Comparison of ENCODE assay signal across 22 cellular contexts in genomic region chr5:26193626-26194025, GRCh38.
"Had no signal": no experiment of that assay in that cellular context is flagged by ENCODE, and none has a peak within 500 bp of the region (broad histone marks: within the 10 kb centered on the region; RNA-seq: fewer than 3 reads in every experiment).

No MANE protein-coding gene starts in this region.

- H3K4me1 ChIP-seq: esophagus muscularis mucosa, foreskin keratinocyte, gastroesophageal sphincter, heart left ventricle, left lung, lower lobe of right lung had no signal

- H2AFZ ChIP-seq: hepatocyte had no signal

- ATAC-seq: foreskin keratinocyte, gastroesophageal sphincter, heart left ventricle, left cardiac atrium, left lung, left ventricle myocardium superior, lower lobe of right lung, mucosa of descending colon had no signal

- H3K27ac ChIP-seq: coronary artery, dorsolateral prefrontal cortex, esophagus muscularis mucosa, foreskin keratinocyte, gastroesophageal sphincter, heart left ventricle, hepatocyte, left lung, lower lobe of right lung had no signal

- H3K79me2 ChIP-seq: hepatocyte had no signal

- H3K27me3 ChIP-seq: dorsolateral prefrontal cortex, esophagus muscularis mucosa, foreskin keratinocyte, gastroesophageal sphincter, heart left ventricle, hepatocyte, left lung had no signal

- H3K4me3 ChIP-seq: coronary artery, dorsolateral prefrontal cortex, esophagus muscularis mucosa, gastroesophageal sphincter, heart left ventricle, hepatocyte, left lung, lower lobe of right lung, mucosa of descending colon had no signal

- FAIRE-seq: colon, endothelial cell of umbilical vein, frontal cortex, keratinocyte had no signal

- H3K36me3 ChIP-seq: esophagus muscularis mucosa, gastroesophageal sphincter, heart left ventricle, left lung, lower lobe of right lung had no signal

- DNase-seq: dermis blood vessel endothelial cell; dorsolateral prefrontal cortex; effector CD4-positive, alpha-beta T cell; effector memory CD4-positive, alpha-beta T cell; foreskin keratinocyte; heart left ventricle; hypothalamus; immature natural killer cell; left cardiac atrium; left lung; left ventricle myocardium superior; lower lobe of right lung; mucosa of descending colon; naive B cell had no signal

- H3K4me2 ChIP-seq: hepatocyte had no signal

- H3K9me3 ChIP-seq: esophagus muscularis mucosa, gastroesophageal sphincter, heart left ventricle, lower lobe of right lung had no signal
